In genomic region chr2:95700554-95700953, GRCh38 we compare ENCODE assay signal across 21 cellular contexts.
DNase-seq lines count a peak whose midpoint lies in the region; ATAC-seq and TF ChIP-seq lines count a peak whose summit lies in the region.
"Had no signal": no experiment of that assay in that cellular context is flagged by ENCODE, and none has a peak within 500 bp of the region (broad histone marks: within the 10 kb centered on the region; RNA-seq: fewer than 3 reads in every experiment).

No MANE protein-coding gene starts in this region.

- no CpG with 5 or more reads among the region's 4 CpGs for WGBS in trophoblast cell (ENCODE audit: extremely low coverage, insufficient coverage, insufficient read length)
- WGBS in testis, 2 donors: 56 to 65% methylated on average over 4 of the region's 4 CpGs

- H3K4me3 ChIP-seq in trophoblast cell (ENCODE audit: low read depth, low read length): peak overlapping the region; percentile 50
- no peak overlapping the region for H3K4me3 ChIP-seq in testis
- H3K4me3 ChIP-seq: ascending aorta, heart right ventricle had no signal

- DNase-seq in NOMO-1 treated with DMSO at 0.1 percent for 48 hours (lab: John Stamatoyannopoulos, UW; ENCODE audit: unreplicated experiment) (peak; percentile 66), trophoblast cell (peak in 1 of 2 donors; percentile 14), testis (no peak)
- DNase-seq in activated naive CD8-positive, alpha-beta T cell treated with anti-CD3 and anti-CD28 coated beads for 36 hours: no peak
- no peak for DNase-seq in activated T-cell treated with anti-CD3 and anti-CD28 coated beads, Interleukin-2, amount 50 U/mL, for 48 hours
- DNase-seq in stimulated activated CD4-positive, alpha-beta T cell treated with anti-CD3 and anti-CD28 coated beads, Interleukin-2, amount 100 ng/mL, for 24 hours: no peak
- DNase-seq: activated CD4-positive, alpha-beta memory T cell treated with anti-CD3 and anti-CD28 coated beads for 36 hours; activated naive CD4-positive, alpha-beta T cell treated with anti-CD3 and anti-CD28 coated beads, Interleukin-2, amount 10 ng/mL, durations not matched to agents 7 days and 5 days; HCEC 1CT; heart right ventricle; NCI-H1092; NCI-H774; stimulated activated CD4-positive, alpha-beta T cell treated with anti-CD3 and anti-CD28 coated beads, Interleukin-15, amount 100 ng/mL, for 24 hours; stimulated activated naive CD4-positive, alpha-beta T cell treated with Interleukin-2 at 50 U/mL for 16 hours; WERI-Rb-1 had no signal

- no peak overlapping the region for H3K23ac ChIP-seq in trophoblast cell (ENCODE audit: low read length)

- H3K36me3 ChIP-seq in trophoblast cell (ENCODE audit: control insufficient read depth in 1 of 2, insufficient read depth in 2 of 2, low read length in 2 of 2) (no peaks in the 10 kb centered on the region), testis (ENCODE audit: low read depth, missing control alignments) (no peaks in the 10 kb centered on the region)
- H3K36me3 ChIP-seq: ascending aorta, heart right ventricle, WERI-Rb-1 had no signal

- TF ChIP-seq CTCF in testis (IDR thresholded peaks at IDR 0.05): no peak

- no peak overlapping the region for H3K4me2 ChIP-seq in trophoblast cell (ENCODE audit: low read length)

- intact Hi-C loops in testis (cut with DNase I; ENCODE audit: low total_unique reads): no loop called here

- H3K18ac ChIP-seq in trophoblast cell (ENCODE audit: low read length): no peak overlapping the region

- no peak overlapping the region for H3K27ac Mint-ChIP-seq in activated naive CD8-positive, alpha-beta T cell treated with anti-CD3 and anti-CD28 coated beads for 36 hours
- H3K27ac Mint-ChIP-seq: activated CD4-positive, alpha-beta memory T cell treated with anti-CD3 and anti-CD28 coated beads for 36 hours; activated naive CD4-positive, alpha-beta T cell treated with anti-CD3 and anti-CD28 coated beads, Interleukin-2, amount 10 ng/mL, durations not matched to agents 7 days and 5 days; type B pancreatic cell had no signal

- H3K4ac ChIP-seq in trophoblast cell (ENCODE audit: low read depth, low read length): no peak overlapping the region

- no peaks in the 10 kb centered on the region for H3K4me1 Mint-ChIP-seq in activated naive CD8-positive, alpha-beta T cell treated with anti-CD3 and anti-CD28 coated beads for 36 hours
- H3K4me1 Mint-ChIP-seq: activated naive CD4-positive, alpha-beta T cell treated with anti-CD3 and anti-CD28 coated beads, Interleukin-2, amount 10 ng/mL, durations not matched to agents 7 days and 5 days had no signal

- no peak overlapping the region for H3K4me3 Mint-ChIP-seq in activated naive CD8-positive, alpha-beta T cell treated with anti-CD3 and anti-CD28 coated beads for 36 hours
- H3K4me3 Mint-ChIP-seq: activated CD4-positive, alpha-beta memory T cell treated with anti-CD3 and anti-CD28 coated beads for 36 hours; activated naive CD4-positive, alpha-beta T cell treated with anti-CD3 and anti-CD28 coated beads, Interleukin-2, amount 10 ng/mL, durations not matched to agents 7 days and 5 days; neural crest cell; type B pancreatic cell had no signal

- H3K9me3 ChIP-seq in trophoblast cell (ENCODE audit: insufficient read depth, low read depth, low read length) (no peaks in the 10 kb centered on the region), testis (no peaks in the 10 kb centered on the region)
- H3K9me3 ChIP-seq: ascending aorta, heart right ventricle had no signal

- H2AFZ ChIP-seq in trophoblast cell (ENCODE audit: insufficient read depth, low read length, poor library complexity): no peak overlapping the region

- no peak overlapping the region for H4K12ac ChIP-seq in trophoblast cell (ENCODE audit: low read depth, low read length)

- H3K36me3 Mint-ChIP-seq in activated naive CD8-positive, alpha-beta T cell treated with anti-CD3 and anti-CD28 coated beads for 36 hours: no peaks in the 10 kb centered on the region
- H3K36me3 Mint-ChIP-seq: activated CD4-positive, alpha-beta memory T cell treated with anti-CD3 and anti-CD28 coated beads for 36 hours; activated naive CD4-positive, alpha-beta T cell treated with anti-CD3 and anti-CD28 coated beads, Interleukin-2, amount 10 ng/mL, durations not matched to agents 7 days and 5 days; type B pancreatic cell had no signal

- H4K91ac ChIP-seq in trophoblast cell (ENCODE audit: low read depth, low read length): no peak overlapping the region

- H3K79me1 ChIP-seq in trophoblast cell (ENCODE audit: low read length): no peaks in the 10 kb centered on the region

- no peak overlapping the region for H4K8ac ChIP-seq in trophoblast cell (ENCODE audit: low read depth, low read length)

- H3K27me3 Mint-ChIP-seq in activated naive CD8-positive, alpha-beta T cell treated with anti-CD3 and anti-CD28 coated beads for 36 hours: peaks cover 13% of the 10 kb centered on the region

- no peaks in the 10 kb centered on the region for H3K9me3 Mint-ChIP-seq in activated naive CD8-positive, alpha-beta T cell treated with anti-CD3 and anti-CD28 coated beads for 36 hours
- H3K9me3 Mint-ChIP-seq: activated CD4-positive, alpha-beta memory T cell treated with anti-CD3 and anti-CD28 coated beads for 36 hours; activated naive CD4-positive, alpha-beta T cell treated with anti-CD3 and anti-CD28 coated beads, Interleukin-2, amount 10 ng/mL, durations not matched to agents 7 days and 5 days; type B pancreatic cell had no signal

- H3K4me1 ChIP-seq in trophoblast cell (ENCODE audit: control insufficient read depth in 1 of 2, insufficient read depth in 2 of 2, low read length in 2 of 2): no peaks in the 10 kb centered on the region
- no peaks in the 10 kb centered on the region for H3K4me1 ChIP-seq in testis
- H3K4me1 ChIP-seq: ascending aorta had no signal

- H3K79me2 ChIP-seq in trophoblast cell (ENCODE audit: control insufficient read depth, insufficient read depth, low read length, poor library complexity): no peaks in the 10 kb centered on the region

- H2BK5ac ChIP-seq in trophoblast cell (ENCODE audit: low read depth, low read length, poor library complexity): no peak overlapping the region

- no peaks in the 10 kb centered on the region for H3K27me3 ChIP-seq in trophoblast cell (ENCODE audit: insufficient read depth, low read length)
- H3K27me3 ChIP-seq in testis: no peaks in the 10 kb centered on the region
- H3K27me3 ChIP-seq: ascending aorta had no signal

- no peak overlapping the region for H2AK5ac ChIP-seq in trophoblast cell (ENCODE audit: low read length)

- ATAC-seq in GM18868 (IDR thresholded peaks at IDR 0.05; ENCODE audit: unreplicated experiment): peak; percentile 56
- ATAC-seq in esophagus mucosa: peak; percentile 13

- H3K14ac ChIP-seq in trophoblast cell (ENCODE audit: low read length): no peak overlapping the region

- H3K27ac ChIP-seq in trophoblast cell (ENCODE audit: low read depth, low read length) (no peak overlapping the region), testis (no peak overlapping the region)
- H3K27ac ChIP-seq: ascending aorta, heart right ventricle, RWPE1, WERI-Rb-1 had no signal

- H2BK12ac ChIP-seq in trophoblast cell (ENCODE audit: low read length): no peak overlapping the region

- TF ChIP-seq POLR2A in testis (IDR thresholded peaks at IDR 0.05): no peak

- peak overlapping the region; percentile 66 for H3K9ac ChIP-seq in trophoblast cell (ENCODE audit: low read length)

- H2BK120ac ChIP-seq in trophoblast cell (ENCODE audit: insufficient read depth, low read length, poor library complexity): no peak overlapping the region
